In genomic region chr12:29198901-29199300, GRCh38 we compare ENCODE assay signal across 25 cellular contexts. TPM values are rescaled to one million over a fixed set of nuclear protein-coding genes. Genes with fewer than 3 reads are reported as not detected.
DNase-seq lines count a peak whose midpoint lies in the region; ATAC-seq, FAIRE-seq and TF ChIP-seq lines count a peak whose summit lies in the region.
"Had no signal": no experiment of that assay in that cellular context is flagged by ENCODE, and none has a peak within 500 bp of the region (broad histone marks: within the 10 kb centered on the region; RNA-seq: fewer than 3 reads in every experiment).

No MANE protein-coding gene starts in this region.

- TF ChIP-seq CTCF in bronchial epithelial cell (IDR thresholded peaks at IDR 0.05; ENCODE audit: insufficient read depth, low read length, severe bottlenecking) (no peak), foreskin keratinocyte (conservative IDR thresholded peaks at IDR 0.05) (no peak)

- no peak overlapping the region for H3K4me3 ChIP-seq in bronchial epithelial cell (ENCODE audit: low read depth, low read length)
- H3K4me3 ChIP-seq: BLaER1 had no signal

- no peaks in the 10 kb centered on the region for H3K36me3 ChIP-seq in bronchial epithelial cell (ENCODE audit: control insufficient read depth, insufficient read depth, low read length)

- no peaks in the 10 kb centered on the region for H3K4me1 ChIP-seq in foreskin keratinocyte
- H3K4me1 ChIP-seq: BLaER1, Caco-2 had no signal

- DNase-seq in NCI-H2029 treated with DMSO at 0.1 percent for 48 hours (lab: John Stamatoyannopoulos, UW) (peak; percentile 26), NCI-H2029 (lab: John Stamatoyannopoulos, UW) (no peak), bronchial epithelial cell (ENCODE audit: low read depth) (peak; percentile 33), foreskin keratinocyte (peak; percentile 18 to 42), medulla oblongata (ENCODE audit: extremely low spot score) (no peak), NCI-H1694 (lab: John Stamatoyannopoulos, UW) (no peak), NCI-H2081 treated with DMSO at 0.1 percent for 48 hours (lab: John Stamatoyannopoulos, UW) (no peak)
- DNase-seq: Caco-2; CD4-positive, CD25-positive, alpha-beta regulatory T cell; CD8-positive, alpha-beta T cell; DMS153; DMS79 treated with DMSO at 0.1 percent for 48 hours; GF-D8; GOT3; H7; HCEC 1CT had no signal

- peak; percentile 36 for ATAC-seq in foreskin keratinocyte
- no peak for ATAC-seq in activated CD4-positive, CD25-positive, alpha-beta regulatory T cell treated with anti-CD3 and anti-CD28 coated beads, Interleukin-2, amount 50 U/mL, for 24 hours
- ATAC-seq: CD8-positive, alpha-beta T cell had no signal

- no peak for FAIRE-seq in bronchial epithelial cell (lab: Jason Lieb, UNC)
- FAIRE-seq: A204.1, GM12891, GM18507 had no signal

- no peak overlapping the region for H3K27ac ChIP-seq in foreskin keratinocyte
- H3K27ac ChIP-seq: 22Rv1, BLaER1, C4-2B had no signal

- H3K27me3 ChIP-seq in bronchial epithelial cell (ENCODE audit: control insufficient read depth, insufficient read depth, low read length) (no peaks in the 10 kb centered on the region), foreskin keratinocyte (no peaks in the 10 kb centered on the region)
- H3K27me3 ChIP-seq: BLaER1 had no signal

RNA-seq across cellular contexts. Expression of gene FAR2, which starts 49.8 kb away (rescaled TPM):
- 1.5 and 2.4 TPM in 2 replicates for total RNA-seq in bronchial epithelial cell
- total RNA-seq in foreskin keratinocyte, result 10.1 and 12.9 TPM in 2 replicates
- polyA plus RNA-seq in foreskin keratinocyte, result 5.7 and 5.8 TPM in 2 replicates
- total RNA-seq: B cell, G401 had no signal

Comparison
In these comparisons a context has a peak if more than half of its experiments do, and no peak if none do; other contexts are left out.
1. DNase-seq: peak in NCI-H2029 treated with DMSO at 0.1 percent for 48 hours (single experiment), bronchial epithelial cell (single experiment) and foreskin keratinocyte (2 of 2); none in NCI-H2029 (single experiment), medulla oblongata (single experiment), NCI-H1694 (single experiment) and NCI-H2081 treated with DMSO at 0.1 percent for 48 hours (single experiment).